ENCODE assay signal across 9 cellular contexts in genomic region chr1:12438349-12438924, GRCh38.
DNase-seq lines count a peak whose midpoint lies in the region; ATAC-seq lines count a peak whose summit lies in the region.
"Had no signal": no experiment of that assay in that cellular context is flagged by ENCODE, and none has a peak within 500 bp of the region (broad histone marks: within the 10 kb centered on the region; RNA-seq: fewer than 3 reads in every experiment).

No MANE protein-coding gene starts in this region.

- H3K4me1 Mint-ChIP-seq in CD4-positive, alpha-beta memory T cell, result peaks cover 60 to 84% (median 72%) of the 10 kb centered on the region in 4 donors

- intact Hi-C loops in CD4-positive, alpha-beta memory T cell (cut with micrococcal nuclease), result loop anchor here (1.0 to 5.0 kb wide), 2 partner anchors 11 to 34 kb away; no protein-coding TSS in a partner anchor
- intact Hi-C loops in sciatic nerve (cut with DNase I), result no loop called here

- H3K36me3 Mint-ChIP-seq in CD4-positive, alpha-beta memory T cell, result peaks cover 34 to 37% of the 10 kb centered on the region in 2 donors

- ATAC-seq in HG02973 (IDR thresholded peaks at IDR 0.05; ENCODE audit: unreplicated experiment) (peak; percentile 38), GM18519 (IDR thresholded peaks at IDR 0.05; ENCODE audit: low FRiP score, unreplicated experiment) (no peak), sciatic nerve (no peak)

- CTCF ChIA-PET in CD4-positive, alpha-beta memory T cell (lab: Charles Lee; ENCODE audit: partially characterized antibody), result interaction anchor here (1.4 kb wide), 1 partner anchor 180 kb away, joined by 6 read pairs; the partner anchor contains the start of gene DHRS3

- peak overlapping the region in 1 of 2 donors; percentile 7 for H3K4me3 ChIP-seq in CD4-positive, alpha-beta memory T cell (ENCODE audit: low read length in 2 of 2)
- H3K4me3 ChIP-seq: heart right ventricle had no signal

- no peaks in the 10 kb centered on the region for H3K27me3 ChIP-seq in CD4-positive, alpha-beta memory T cell (ENCODE audit: insufficient read depth, low read length)
- H3K27me3 ChIP-seq: heart right ventricle had no signal

- DNase-seq in CD4-positive, alpha-beta memory T cell, result peak; percentile 58 to 76 (median 62)
- DNase-seq in activated CD4-positive, alpha-beta T cell treated with anti-CD3 and anti-CD28 coated beads, Interleukin-2, amount 50 U/mL, for 1 hour, result peak; percentile 30
- peak; percentile 71 for DNase-seq in iris pigment epithelial cell (ENCODE audit: low read depth)
- no peak for DNase-seq in midbrain (lab: John Stamatoyannopoulos, UW)
- DNase-seq in sciatic nerve (ENCODE audit: low spot score), result no peak
- no peak for DNase-seq in dedifferentiated amniotic fluid mesenchymal stem cell (ENCODE audit: extremely low spot score)
- DNase-seq: heart right ventricle had no signal

- peaks cover 67% of the 10 kb centered on the region for H3K4me1 ChIP-seq in CD4-positive, alpha-beta memory T cell (ENCODE audit: insufficient read depth, low read length)

- peak overlapping the region; percentile 32 for H3K27ac ChIP-seq in CD4-positive, alpha-beta memory T cell (ENCODE audit: low read depth, low read length)

- POLR2A ChIA-PET in CD4-positive, alpha-beta memory T cell (lab: Charles Lee; ENCODE audit: partially characterized antibody), result interaction anchor here (1.3 to 7.6 kb wide), 6 partner anchors 11 to 178 kb away, joined by 3 to 74 read pairs (median 14); partner anchors contain the start of gene DHRS3

- H3K36me3 ChIP-seq in CD4-positive, alpha-beta memory T cell (ENCODE audit: insufficient read depth, low read length), result no peaks in the 10 kb centered on the region

- H3K27me3 Mint-ChIP-seq in CD4-positive, alpha-beta memory T cell, result no peaks in the 10 kb centered on the region

- H3K27ac Mint-ChIP-seq in CD4-positive, alpha-beta memory T cell, result peak overlapping the region; percentile 77 to 92 (median 85)

- no peaks in the 10 kb centered on the region for H3K9me3 ChIP-seq in CD4-positive, alpha-beta memory T cell (ENCODE audit: control insufficient read depth in 1 of 2, low read length in 2 of 2)
- H3K9me3 ChIP-seq: heart right ventricle had no signal

- H3K9me3 Mint-ChIP-seq in CD4-positive, alpha-beta memory T cell, result peaks cover 0 to 6% (median 0%) of the 10 kb centered on the region in 8 donors

- H3K4me3 Mint-ChIP-seq in CD4-positive, alpha-beta memory T cell, result peak overlapping the region in 7 of 8 donors; percentile 39 to 87 (median 65)

Comparison
In these comparisons a context has a peak if more than half of its experiments do, and no peak if none do; other contexts are left out.
1. DNase-seq: peak in CD4-positive, alpha-beta memory T cell (5 of 5), activated CD4-positive, alpha-beta T cell treated with anti-CD3 and anti-CD28 coated beads, Interleukin-2, amount 50 U/mL, for 1 hour (single experiment) and iris pigment epithelial cell (single experiment); none in midbrain (single experiment), sciatic nerve (single experiment) and dedifferentiated amniotic fluid mesenchymal stem cell (single experiment).